In the genomic region with DNA sequence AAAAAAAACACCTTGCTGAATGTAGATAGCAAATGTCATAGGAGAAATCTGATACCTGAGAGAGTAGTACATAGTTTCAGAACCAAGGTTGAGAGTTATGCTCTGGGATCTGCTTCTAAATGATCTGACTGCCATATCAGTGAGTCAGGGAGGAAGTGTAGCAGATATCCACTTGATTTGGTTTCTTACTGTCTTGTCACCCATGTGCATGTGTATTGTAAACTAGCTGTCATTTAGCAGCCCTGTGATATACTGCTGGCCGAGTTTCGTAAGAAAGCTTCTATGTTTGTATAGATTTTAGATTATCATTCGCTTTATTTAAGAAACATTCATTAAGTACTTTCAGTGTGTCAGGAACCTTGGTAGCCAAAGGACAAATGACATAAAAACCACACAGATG, we compare ENCODE assay signal across 30 cellular contexts.
"Had no signal": no experiment of that assay in that cellular context is flagged by ENCODE, and none has a peak within 500 bp of the region (broad histone marks: within the 10 kb centered on the region; RNA-seq: fewer than 3 reads in every experiment).

No MANE protein-coding gene starts in this region.

- H3K27me3 ChIP-seq: breast epithelium, esophagus squamous epithelium, pancreas, sigmoid colon, uterus had no signal

- H3K4me2 ChIP-seq: smooth muscle cell had no signal

- ATAC-seq: activated naive CD8-positive, alpha-beta T cell treated with anti-CD3 and anti-CD28 coated beads, Interleukin-2, amount 50 U/mL, for 24 hours; activated T-cell treated with anti-CD3 and anti-CD28 coated beads, Interleukin-2, amount 50 U/mL, for 4 hours; activated T-helper 17 cell treated with anti-CD3 and anti-CD28 coated beads, Interleukin-2, amount 50 U/mL, for 72 hours; left colon; naive thymus-derived CD4-positive, alpha-beta T cell; pancreas; stimulated activated memory B cell treated with anti-CD40 and anti-IgM and Interleukin-4, amounts not matched to agents 10 μg/mL and 1 μg/mL and 100 μg/mL, for 72 hours; stimulated activated naive CD8-positive, alpha-beta T cell treated with anti-CD3 and anti-CD28 coated beads, Interleukin-15, amount 100 ng/mL, for 72 hours had no signal

- H3K4me1 ChIP-seq: breast epithelium, esophagus squamous epithelium, pancreas, prostate gland, uterus had no signal

- H3K9me3 ChIP-seq: breast epithelium, esophagus squamous epithelium, pancreas, prostate gland, sigmoid colon, uterus had no signal

- H3K36me3 ChIP-seq: breast epithelium, esophagus squamous epithelium, pancreas, prostate gland, sigmoid colon, uterus had no signal

- H3K27ac ChIP-seq: breast epithelium, epithelial cell of prostate, esophagus squamous epithelium, pancreas, prostate gland, sigmoid colon, uterus had no signal

- DNase-seq: activated CD4-positive, alpha-beta memory T cell treated with anti-CD3 and anti-CD28 coated beads, Interleukin-2, amount 10 ng/mL, durations not matched to agents 7 days and 5 days; activated CD4-positive, alpha-beta T cell treated with anti-CD3 and anti-CD28 coated beads, Interleukin-2, amount 10 ng/mL, durations not matched to agents 7 days and 5 days; activated CD4-positive, CD25-positive, alpha-beta regulatory T cell treated with anti-CD3 and anti-CD28 coated beads, Interleukin-2, amount 50 U/mL, for 72 hours; activated CD8-positive, alpha-beta memory T cell treated with anti-CD3 and anti-CD28 coated beads, Interleukin-2, amount 50 U/mL, for 48 hours; activated naive CD8-positive, alpha-beta T cell treated with anti-CD3 and anti-CD28 coated beads, Interleukin-2, amount 50 U/mL, for 24 hours; activated T-cell treated with anti-CD3 and anti-CD28 coated beads, Interleukin-2, amount 50 U/mL, for 4 hours; amygdala; dermis blood vessel endothelial cell; effector CD4-positive, alpha-beta T cell; esophagus squamous epithelium; islet precursor cell; left colon; mammary epithelial cell; naive thymus-derived CD4-positive, alpha-beta T cell; nucleus accumbens; pancreas; retina; sigmoid colon; stimulated activated CD4-positive, alpha-beta T cell treated with anti-CD3 and anti-CD28 coated beads, Interleukin-1b, Interleukin-23, amount 100 ng/mL, for 48 hours; stimulated activated CD4-positive, alpha-beta T cell treated with anti-CD3 and anti-CD28 coated beads, Interleukin-4, amount 100 ng/mL, for 4 hours; stimulated activated CD8-positive, alpha-beta memory T cell treated with anti-CD3 and anti-CD28 coated beads, Interleukin-4, amount 100 ng/mL, for 48 hours; stimulated activated naive CD8-positive, alpha-beta T cell treated with anti-CD3 and anti-CD28 coated beads, Interleukin-15, amount 100 ng/mL, for 72 hours; substantia nigra; uterus had no signal

- H3K4me3 ChIP-seq: breast epithelium, esophagus squamous epithelium, pancreas, prostate gland, sigmoid colon, smooth muscle cell, uterus had no signal
